ENCODE assay signal across 23 cellular contexts in genomic region chr7:133789951-133790350, GRCh38.
DNase-seq lines count a peak whose midpoint lies in the region; ATAC-seq, FAIRE-seq and TF ChIP-seq lines count a peak whose summit lies in the region.
"Had no signal": no experiment of that assay in that cellular context is flagged by ENCODE, and none has a peak within 500 bp of the region (broad histone marks: within the 10 kb centered on the region; RNA-seq: fewer than 3 reads in every experiment).

No MANE protein-coding gene starts in this region.

- SMC1A ChIA-PET in GM12878 (lab: Charles Lee; ENCODE audit: uncharacterized antibody, unreplicated experiment), result no interaction called here

- WGBS in GM12878 (ENCODE audit: insufficient coverage, insufficient replicate concordance, low lambda C conversion rate, missing lambda C conversion rate), result 86% methylated on average over 3 of the region's 3 CpGs
- WGBS in thyroid gland, 2 donors, result 68 to 69% methylated on average over 3 of the region's 3 CpGs

- no peaks in the 10 kb centered on the region for H3K79me2 ChIP-seq in GM12878 (ENCODE audit: control insufficient read depth, insufficient read depth, low read length)

- RAD21 ChIA-PET in GM12878 (lab: Charles Lee; ENCODE audit: unreplicated experiment), result no interaction called here

- POLR2A ChIA-PET in GM12878 (lab: Charles Lee), result interaction anchor here (0.6 kb wide), 1 partner anchor 13 kb away, joined by 3 read pairs; no protein-coding TSS in a partner anchor

- H3K27me3 ChIP-seq in GM12878 (replicated peaks in 1 of 2; ENCODE audit: control insufficient read depth in 2 of 2, insufficient read depth in 2 of 2, low read length in 1 of 2), result no peaks in the 10 kb centered on the region
- no peaks in the 10 kb centered on the region for H3K27me3 ChIP-seq in kidney epithelial cell (ENCODE audit: control insufficient read depth, insufficient read depth, low read length)
- H3K27me3 ChIP-seq in thyroid gland, result no peaks in the 10 kb centered on the region
- H3K27me3 ChIP-seq: body of pancreas, uterus had no signal

- H3K9ac ChIP-seq in GM12878 (ENCODE audit: control insufficient read depth, insufficient read depth, low read length), result no peak overlapping the region

- TF ChIP-seq CTCF in AG10803 (conservative IDR thresholded peaks at IDR 0.05; ENCODE audit: low read length) (0 out of 2 replicates have a peak, but pooled peaks have one; percentile 18), GM12878 (IDR thresholded peaks at IDR 0.05 in 2 of 3, conservative IDR thresholded peaks at IDR 0.05 in 1 of 3; ENCODE audit: control insufficient read depth in 2 of 3, extremely low read depth in 1 of 3, insufficient read depth in 1 of 3, low read depth in 3 of 3, low read length in 3 of 3) (no peak), kidney epithelial cell (IDR thresholded peaks at IDR 0.05; ENCODE audit: insufficient read depth, low read length, poor library complexity, severe bottlenecking) (no peak), thyroid gland (IDR thresholded peaks at IDR 0.05) (no peak)

- H3K9me3 ChIP-seq in GM12878 (replicated peaks; ENCODE audit: control insufficient read depth, insufficient read depth, low read length) (no peaks in the 10 kb centered on the region), thyroid gland (no peaks in the 10 kb centered on the region)
- H3K9me3 ChIP-seq: body of pancreas, Caco-2, lower lobe of right lung, uterus had no signal

- CTCF ChIA-PET in GM12878 (lab: Yijun Ruan, JAX), result no interaction called here

- no peak overlapping the region for H2AFZ ChIP-seq in GM12878 (ENCODE audit: control insufficient read depth, low read depth, low read length)

- BruUV-seq in GM12878 (replicated peaks; lab: Mats Ljungman, UMichigan), result no TSS peak

- intact Hi-C loops in GM12878 (cut with micrococcal nuclease; ENCODE audit: unreplicated experiment), result no loop called here
- intact Hi-C loops in thyroid gland (cut with DNase I), result no loop called here

- H3K4me1 ChIP-seq in GM12878 (ENCODE audit: control insufficient read depth, insufficient read depth, low read length) (no peaks in the 10 kb centered on the region), thyroid gland (no peaks in the 10 kb centered on the region)
- H3K4me1 ChIP-seq: body of pancreas, Caco-2, lower lobe of right lung, uterus had no signal

- in situ Hi-C loops in GM12878 (cut with MboI), result no loop called here

- FAIRE-seq in GM12878 (lab: Jason Lieb, UNC), result peak; percentile 47
- FAIRE-seq: H54 had no signal

- DNase-seq in AG10803 (ENCODE audit: low read depth) (peak; percentile 64), HS-5 (ENCODE audit: low read depth) (peak; percentile 24), GM12878 (ENCODE audit: low read depth, low spot score) (no peak), kidney epithelial cell (ENCODE audit: low read depth) (peak; percentile 12), thyroid gland (no peak)
- no peak for DNase-seq in activated CD4-positive, alpha-beta T cell treated with anti-CD3 and anti-CD28 coated beads, Interleukin-2, amount 50 U/mL, for 48 hours
- DNase-seq: activated CD4-positive, CD25-positive, alpha-beta regulatory T cell; body of pancreas; Caco-2; dermis blood vessel endothelial cell; KG1; lower lobe of right lung; NCI-H1048; stimulated activated CD4-positive, alpha-beta T cell treated with anti-CD3 and anti-CD28 coated beads, Interleukin-4, amount 100 ng/mL, for 4 hours; T-helper 1 cell; uterus had no signal

- H3K4me3 ChIP-seq in AG10803 (ENCODE audit: low read length) (no peak overlapping the region), GM12878 (no peak overlapping the region), kidney epithelial cell (ENCODE audit: low read depth, low read length) (no peak overlapping the region), thyroid gland (replicated peaks in 1 of 3) (no peak overlapping the region)
- H3K4me3 ChIP-seq: body of pancreas, lower lobe of right lung, skin epidermis, uterus had no signal

- ATAC-seq in GM12878 (no peak), GM21515 (IDR thresholded peaks at IDR 0.05; ENCODE audit: unreplicated experiment) (no peak), GM18858 (IDR thresholded peaks at IDR 0.05; ENCODE audit: unreplicated experiment) (no peak)
- ATAC-seq: activated naive CD4-positive, alpha-beta T cell treated with anti-CD3 and anti-CD28 coated beads, Interleukin-2, amount 50 U/mL, for 72 hours; body of pancreas; esophagus mucosa; lower lobe of right lung; Right ventricle myocardium inferior had no signal

- H3K4me2 ChIP-seq in GM12878 (ENCODE audit: control insufficient read depth, insufficient read depth), result no peak overlapping the region

- H3K27ac ChIP-seq in GM12878 (ENCODE audit: control insufficient read depth, insufficient read depth) (no peak overlapping the region), thyroid gland (no peak overlapping the region)
- H3K27ac ChIP-seq: body of pancreas, lower lobe of right lung, skin epidermis, uterus had no signal

- no peaks in the 10 kb centered on the region for H4K20me1 ChIP-seq in GM12878 (ENCODE audit: control insufficient read depth, insufficient read depth)

- H3K36me3 ChIP-seq in GM12878 (ENCODE audit: control insufficient read depth in 2 of 2, insufficient read depth in 2 of 2, low read length in 1 of 2) (no peaks in the 10 kb centered on the region), kidney epithelial cell (ENCODE audit: control insufficient read depth, insufficient read depth, low read length) (no peaks in the 10 kb centered on the region), thyroid gland (no peaks in the 10 kb centered on the region)
- H3K36me3 ChIP-seq: lower lobe of right lung, uterus had no signal

- TF ChIP-seq RAD21 in GM12878 (IDR thresholded peaks at IDR 0.05; ENCODE audit: insufficient read depth, low read depth, low read length), result no peak

- TF ChIP-seq POLR2A in GM12878 (IDR thresholded peaks at IDR 0.05; ENCODE audit: low read depth, low read length), result no peak
- no peak for TF ChIP-seq POLR2A in thyroid gland (IDR thresholded peaks at IDR 0.05)

- no peak for TF ChIP-seq EP300 in GM12878 (IDR thresholded peaks at IDR 0.05; ENCODE audit: borderline replicate concordance in 1 of 2, control insufficient read depth in 1 of 2, low read depth in 2 of 2, low read length in 2 of 2)

TF ChIP-seq in GM12878, 131 proteins besides CTCF, POLR2A, EP300 and RAD21:
- TF ChIP-seq SP1 (IDR thresholded peaks at IDR 0.05; ENCODE audit: low read depth, low read length), result no peak
- TF ChIP-seq NR2C1 (IDR thresholded peaks at IDR 0.05), result no peak
- TF ChIP-seq ZNF24 (IDR thresholded peaks at IDR 0.05), result no peak
- TF ChIP-seq NFXL1 (IDR thresholded peaks at IDR 0.05; ENCODE audit: borderline replicate concordance), result no peak
- no peak for TF ChIP-seq HDAC6 (IDR thresholded peaks at IDR 0.05; ENCODE audit: unreplicated experiment)
- TF ChIP-seq MXI1 (IDR thresholded peaks at IDR 0.05; ENCODE audit: low read depth, low read length), result no peak

Comparison
In these comparisons a context has a peak if more than half of its experiments do, and no peak if none do; other contexts are left out.
1. DNase-seq: peak in AG10803 (single experiment), HS-5 (single experiment) and kidney epithelial cell (single experiment); none in GM12878 (single experiment), activated CD4-positive, alpha-beta T cell treated with anti-CD3 and anti-CD28 coated beads, Interleukin-2, amount 50 U/mL, for 48 hours (0 of 2) and thyroid gland (0 of 2).